ENCODE assay signal across 9 cellular contexts in the genomic region with DNA sequence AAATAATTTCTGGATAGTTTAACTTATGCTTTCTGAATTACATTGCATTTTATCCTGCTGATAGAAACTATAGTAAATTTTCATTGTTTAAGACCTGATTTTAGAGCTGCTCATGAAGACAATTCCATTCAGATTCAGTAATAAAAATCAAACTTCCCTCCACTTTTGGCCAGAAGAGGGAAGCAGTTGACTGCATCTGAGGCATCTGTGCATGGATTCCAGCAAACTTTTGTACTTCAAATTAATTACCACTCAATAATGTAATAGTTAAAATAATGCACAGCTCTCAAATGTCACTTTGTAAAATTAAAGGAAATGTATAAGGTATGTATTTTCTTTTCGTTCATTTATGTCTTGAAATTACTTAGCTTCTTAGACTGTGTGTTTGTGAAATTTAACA.
DNase-seq lines count a peak whose midpoint lies in the region; ATAC-seq and TF ChIP-seq lines count a peak whose summit lies in the region.
"Had no signal": no experiment of that assay in that cellular context is flagged by ENCODE, and none has a peak within 500 bp of the region (broad histone marks: within the 10 kb centered on the region; RNA-seq: fewer than 3 reads in every experiment).

No MANE protein-coding gene starts in this region.

- TF ChIP-seq CTCF in epithelial cell of esophagus (IDR thresholded peaks at IDR 0.05; ENCODE audit: insufficient read depth, low read depth, low read length, missing control alignments) (peak; percentile 75), smooth muscle cell (IDR thresholded peaks at IDR 0.05; ENCODE audit: borderline replicate concordance, insufficient read depth, poor library complexity, severe bottlenecking) (peak; percentile 55), Calu3 (IDR thresholded peaks at IDR 0.05; ENCODE audit: unreplicated experiment) (no peak)

- H3K36me3 Mint-ChIP-seq in Calu3 (ENCODE audit: insufficient read depth, unreplicated experiment) = no peaks in the 10 kb centered on the region

- H3K9me3 ChIP-seq in smooth muscle cell (replicated peaks; ENCODE audit: low read depth) = no peaks in the 10 kb centered on the region

- no peak for ATAC-seq in GM21723 (IDR thresholded peaks at IDR 0.05; ENCODE audit: unreplicated experiment)
- no peak for ATAC-seq in HG03378 (IDR thresholded peaks at IDR 0.05; ENCODE audit: unreplicated experiment)

- BruUV-seq in Calu3 (replicated peaks; lab: Mats Ljungman, UMichigan) = no TSS peak

- no peaks in the 10 kb centered on the region for H3K27me3 ChIP-seq in smooth muscle cell (ENCODE audit: low read depth)

- H3K79me2 ChIP-seq in smooth muscle cell (ENCODE audit: low read depth) = no peaks in the 10 kb centered on the region

- H3K27ac ChIP-seq in smooth muscle cell (ENCODE audit: low read depth) = no peak overlapping the region

- H3K27ac Mint-ChIP-seq in Calu3 (ENCODE audit: unreplicated experiment) = no peak overlapping the region

- H3K9ac ChIP-seq in smooth muscle cell (ENCODE audit: low read depth) = no peak overlapping the region

- CTCF ChIA-PET in Calu3 (lab: Charles Lee) = no interaction called here

- H3K4me3 Mint-ChIP-seq in Calu3 (ENCODE audit: low read depth, unreplicated experiment) = no peak overlapping the region
- H3K4me3 Mint-ChIP-seq: central memory CD8-positive, alpha-beta T cell had no signal

- H2AFZ ChIP-seq in smooth muscle cell (ENCODE audit: low read depth) = no peak overlapping the region

- H3K4me1 ChIP-seq in smooth muscle cell (ENCODE audit: low read depth) = no peaks in the 10 kb centered on the region

- no peaks in the 10 kb centered on the region for H3K4me1 Mint-ChIP-seq in Calu3 (ENCODE audit: low read depth, unreplicated experiment)
- H3K4me1 Mint-ChIP-seq: central memory CD8-positive, alpha-beta T cell had no signal

- H3F3A ChIP-seq in smooth muscle cell (ENCODE audit: low read depth) = no peaks in the 10 kb centered on the region

- no peaks in the 10 kb centered on the region for H4K20me1 ChIP-seq in smooth muscle cell (ENCODE audit: low read depth)

- intact Hi-C loops in Calu3 (cut with micrococcal nuclease; ENCODE audit: unreplicated experiment) = no loop called here

- no peaks in the 10 kb centered on the region for H3K27me3 Mint-ChIP-seq in Calu3 (ENCODE audit: unreplicated experiment)
- H3K27me3 Mint-ChIP-seq: central memory CD8-positive, alpha-beta T cell had no signal

- H3K4me2 ChIP-seq in smooth muscle cell = no peak overlapping the region

- no peaks in the 10 kb centered on the region for H3K9me3 Mint-ChIP-seq in Calu3 (ENCODE audit: low read depth, unreplicated experiment)
- H3K9me3 Mint-ChIP-seq: central memory CD8-positive, alpha-beta T cell had no signal

- WGBS in smooth muscle cell (ENCODE audit: low lambda C conversion rate) = 63% methylated on average over 1 of the region's 1 CpG

- H3K4me3 ChIP-seq in epithelial cell of esophagus (ENCODE audit: low read length) (no peak overlapping the region), smooth muscle cell (no peak overlapping the region)

- H3K36me3 ChIP-seq in smooth muscle cell (ENCODE audit: low read depth) = no peaks in the 10 kb centered on the region

- peak; percentile 44 for DNase-seq in NCI-H82 (lab: John Stamatoyannopoulos, UW)
- DNase-seq in NCI-H82 treated with DMSO at 0.1 percent for 48 hours (lab: John Stamatoyannopoulos, UW; ENCODE audit: unreplicated experiment) = no peak
- peak; percentile 23 for DNase-seq in NCI-H748 treated with DMSO at 0.1 percent for 48 hours (lab: John Stamatoyannopoulos, UW)
- DNase-seq in epithelial cell of esophagus (ENCODE audit: low read depth) = peak; percentile 48
- no peak for DNase-seq in smooth muscle cell (lab: John Stamatoyannopoulos, UW; ENCODE audit: unreplicated experiment)
- DNase-seq in Calu3 = no peak

Comparison
In these comparisons a context has a peak if more than half of its experiments do, and no peak if none do; other contexts are left out.
1. DNase-seq: peak in NCI-H82 (single experiment), NCI-H748 treated with DMSO at 0.1 percent for 48 hours (single experiment) and epithelial cell of esophagus (single experiment); none in NCI-H82 treated with DMSO at 0.1 percent for 48 hours (single experiment), smooth muscle cell (single experiment) and Calu3 (single experiment).